8 cellular contexts compared by ENCODE assay signal in genomic region chr15:68652141-68652540, GRCh38.
A peak's percentile ranks its signal among the peaks of the same experiment; 100 is the strongest.
DNase-seq lines count a peak whose midpoint lies in the region; ATAC-seq lines count a peak whose summit lies in the region.

No MANE protein-coding gene starts in this region.

- DNase-seq in EL: peak; percentile 30
- peak; percentile 59 to 85 for DNase-seq in NCI-H524 (lab: John Stamatoyannopoulos, UW)
- DNase-seq in globus pallidus (ENCODE audit: low spot score): peak; percentile 97
- DNase-seq in pons (ENCODE audit: low spot score): peak; percentile 97
- DNase-seq in activated CD4-positive, alpha-beta T cell treated with anti-CD3 and anti-CD28 coated beads, Interleukin-2, amount 50 U/mL, for 4 hours: no peak
- no peak for DNase-seq in NCI-H1436 treated with DMSO at 0.1 percent for 48 hours (lab: John Stamatoyannopoulos, UW)

- no peak for ATAC-seq in GM19455 (IDR thresholded peaks at IDR 0.05; ENCODE audit: unreplicated experiment)
- no peak for ATAC-seq in HG03175 (IDR thresholded peaks at IDR 0.05; ENCODE audit: unreplicated experiment)

Comparison
In these comparisons a context has a peak if more than half of its experiments do, and no peak if none do; other contexts are left out.
1. DNase-seq: peak in EL (single experiment), NCI-H524 (2 of 2), globus pallidus (single experiment) and pons (single experiment); none in activated CD4-positive, alpha-beta T cell treated with anti-CD3 and anti-CD28 coated beads, Interleukin-2, amount 50 U/mL, for 4 hours (0 of 2) and NCI-H1436 treated with DMSO at 0.1 percent for 48 hours (single experiment).